In the genomic region with DNA sequence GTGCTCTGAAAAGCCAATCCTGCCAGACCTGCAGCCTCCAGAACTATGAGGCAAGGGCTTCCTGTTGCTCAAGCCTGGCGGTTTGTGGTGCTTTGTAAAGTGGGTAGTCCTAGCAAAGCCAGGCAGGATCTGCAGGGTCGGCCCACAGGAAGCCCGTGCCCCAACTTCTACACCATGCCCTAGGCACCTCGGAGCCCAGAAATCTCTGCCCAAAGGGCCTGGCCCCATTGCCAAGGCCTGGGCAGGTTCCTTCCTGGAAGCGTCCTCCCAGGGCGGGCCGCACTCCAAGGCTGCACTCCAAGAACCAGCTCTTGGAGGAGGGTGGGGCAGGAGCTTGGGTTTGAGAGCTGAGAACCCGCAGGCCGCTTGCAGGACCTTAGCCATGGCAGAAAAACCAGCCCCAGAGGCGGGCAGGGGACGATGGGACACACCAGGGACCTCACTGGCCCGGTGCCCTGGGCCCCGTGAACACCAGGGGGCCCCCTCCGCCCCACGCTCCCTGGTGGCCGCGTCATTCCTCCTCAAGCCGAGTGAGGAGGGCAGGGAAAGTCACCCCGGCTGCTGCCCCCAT, we compare ENCODE assay signal across 13 cellular contexts. TPM values are rescaled to one million over a fixed set of nuclear protein-coding genes. Genes with fewer than 3 reads are reported as not detected.
DNase-seq lines count a peak whose midpoint lies in the region; ATAC-seq, FAIRE-seq and TF ChIP-seq lines count a peak whose summit lies in the region.
"Had no signal": no experiment of that assay in that cellular context is flagged by ENCODE, and none has a peak within 500 bp of the region (broad histone marks: within the 10 kb centered on the region; RNA-seq: fewer than 3 reads in every experiment).

No MANE protein-coding gene starts in this region.

- peaks cover 0 to 11% (median 0%) of the 10 kb centered on the region in 4 donors for H3K4me1 ChIP-seq in sigmoid colon

- no peak overlapping the region for H3K27ac ChIP-seq in sigmoid colon
- H3K27ac ChIP-seq: coronary artery had no signal

- TF ChIP-seq CTCF in sigmoid colon (IDR thresholded peaks at IDR 0.05): no peak

- no peaks in the 10 kb centered on the region for H3K27me3 ChIP-seq in sigmoid colon

- peak; percentile 69 for DNase-seq in DMS53 (lab: John Stamatoyannopoulos, UW)
- DNase-seq in DMS53 treated with DMSO at 0.1 percent for 48 hours (lab: John Stamatoyannopoulos, UW; ENCODE audit: unreplicated experiment): no peak
- peak; percentile 14 for DNase-seq in RPMI8226
- no peak for DNase-seq in left cardiac atrium
- DNase-seq in sigmoid colon: peak; percentile 60
- no peak for DNase-seq in urothelium cell line (ENCODE audit: low spot score)
- no peak for DNase-seq in NCI-H510A (lab: John Stamatoyannopoulos, UW)
- DNase-seq: 8988T, activated B cell treated with CpG ODN at 0.5 μM for 24 hours, DMS153, NCI-H1092 treated with DMSO at 0.1 percent for 48 hours had no signal

- H3K36me3 ChIP-seq in sigmoid colon: no peaks in the 10 kb centered on the region

- intact Hi-C loops in left cardiac atrium (cut with DNase I) (no loop called here), sigmoid colon (cut with DNase I) (no loop called here)

- WGBS in sigmoid colon, 2 donors: 85 to 88% methylated on average over 19 of the region's 19 CpGs

- TF ChIP-seq POLR2A in sigmoid colon (IDR thresholded peaks at IDR 0.05): no peak

- no peak for TF ChIP-seq EP300 in sigmoid colon (IDR thresholded peaks at IDR 0.05)

- H3K4me3 ChIP-seq in sigmoid colon: no peak overlapping the region
- H3K4me3 ChIP-seq: coronary artery had no signal

- FAIRE-seq in urothelium cell line (lab: Jason Lieb, UNC): no peak

- ATAC-seq in left cardiac atrium (peak; percentile 50 to 65), GM19035 (IDR thresholded peaks at IDR 0.05; ENCODE audit: unreplicated experiment) (no peak)

- H3K9me3 ChIP-seq in sigmoid colon: no peaks in the 10 kb centered on the region

RNA-seq across cellular contexts. Expression of gene ID2, which starts 37.2 kb away (rescaled TPM):
- total RNA-seq in left cardiac atrium (10 to 100 TPM; 47.5 to 68.2 TPM), sigmoid colon (100 to 1,000 TPM; 376 to 615 (median 527) TPM)
- polyA plus RNA-seq in sigmoid colon: 100 to 1,000 TPM; 154 to 306 (median 224) TPM

Comparison
In these comparisons a context has a peak if more than half of its experiments do, and no peak if none do; other contexts are left out.
1. DNase-seq: peak in DMS53 (single experiment), RPMI8226 (single experiment) and sigmoid colon (single experiment); none in DMS53 treated with DMSO at 0.1 percent for 48 hours (single experiment), left cardiac atrium (single experiment), urothelium cell line (single experiment) and NCI-H510A (single experiment).
2. RNA of gene ID2, which starts 37.2 kb away (total RNA-seq): 376 to 615 TPM in sigmoid colon; 47.5 to 68.2 TPM in left cardiac atrium; every median in the first group is over 4 times any median in the second.